8 cellular contexts compared by ENCODE assay signal in genomic region chr3:167691366-167691765, GRCh38. TPM values are rescaled to one million over a fixed set of nuclear protein-coding genes. Genes with fewer than 3 reads are reported as not detected.
DNase-seq lines count a peak whose midpoint lies in the region; ATAC-seq and TF ChIP-seq lines count a peak whose summit lies in the region.

No MANE protein-coding gene starts in this region.

- no peaks in the 10 kb centered on the region for H3K27me3 Mint-ChIP-seq in activated T-helper 1 cell treated with anti-CD3 and anti-CD28 coated beads, Interleukin-12 subunit alpha, Interleukin-12 subunit beta, Interleukin-2, Interleukin-4 antibody, amounts not matched to agents 30 ng/mL and 10 ng/mL and 1 ng/mL, durations not matched to agents 14 hours and 24 hours and 36 hours (ENCODE audit: insufficient read depth)

- peak overlapping the region; percentile 5 for H3K27ac Mint-ChIP-seq in activated T-helper 1 cell treated with anti-CD3 and anti-CD28 coated beads, Interleukin-12 subunit alpha, Interleukin-12 subunit beta, Interleukin-2, Interleukin-4 antibody, amounts not matched to agents 30 ng/mL and 10 ng/mL and 1 ng/mL, durations not matched to agents 14 hours and 24 hours and 36 hours

- H3K4me1 ChIP-seq in tibial nerve = no peaks in the 10 kb centered on the region
- H3K4me1 ChIP-seq in left lung = no peaks in the 10 kb centered on the region

- TF ChIP-seq EP300 in tibial nerve (IDR thresholded peaks at IDR 0.05) = no peak

- peaks cover 26% of the 10 kb centered on the region for H3K36me3 Mint-ChIP-seq in activated T-helper 1 cell treated with anti-CD3 and anti-CD28 coated beads, Interleukin-12 subunit alpha, Interleukin-12 subunit beta, Interleukin-2, Interleukin-4 antibody, amounts not matched to agents 30 ng/mL and 10 ng/mL and 1 ng/mL, durations not matched to agents 14 hours and 24 hours and 36 hours (ENCODE audit: low read depth)

- TF ChIP-seq CTCF in coronary artery (IDR thresholded peaks at IDR 0.05) = no peak
- TF ChIP-seq CTCF in tibial nerve (IDR thresholded peaks at IDR 0.05) = no peak
- TF ChIP-seq CTCF in left lung (IDR thresholded peaks at IDR 0.05) = no peak

- no peaks in the 10 kb centered on the region for H3K9me3 Mint-ChIP-seq in activated T-helper 1 cell treated with anti-CD3 and anti-CD28 coated beads, Interleukin-12 subunit alpha, Interleukin-12 subunit beta, Interleukin-2, Interleukin-4 antibody, amounts not matched to agents 30 ng/mL and 10 ng/mL and 1 ng/mL, durations not matched to agents 14 hours and 24 hours and 36 hours

- peak; percentile 21 for DNase-seq in CMK (ENCODE audit: low read depth)
- peak; percentile 22 for DNase-seq in activated T-helper 1 cell treated with anti-CD3 and anti-CD28 coated beads, Interleukin-12 subunit alpha, Interleukin-12 subunit beta, Interleukin-2, Interleukin-4 antibody, amounts not matched to agents 30 ng/mL and 10 ng/mL and 1 ng/mL, durations not matched to agents 14 hours and 24 hours and 36 hours (ENCODE audit: low spot score)
- no peak for DNase-seq in coronary artery (ENCODE audit: low spot score)
- DNase-seq in tibial nerve (ENCODE audit: low spot score in 2 of 2) = no peak
- no peak for DNase-seq in globus pallidus (ENCODE audit: low spot score)
- DNase-seq in left lung = no peak

- peaks cover 0 to 55% (median 0%) of the 10 kb centered on the region in 3 donors for H3K36me3 ChIP-seq in tibial nerve
- peaks cover 0 to 57% of the 10 kb centered on the region in 2 donors for H3K36me3 ChIP-seq in left lung

- H3K27ac ChIP-seq in coronary artery (no peak overlapping the region), tibial nerve (no peak overlapping the region), left lung (no peak overlapping the region)

- intact Hi-C loops in activated T-helper 1 cell treated with anti-CD3 and anti-CD28 coated beads, Interleukin-12 subunit alpha, Interleukin-12 subunit beta, Interleukin-2, Interleukin-4 antibody, amounts not matched to agents 30 ng/mL and 10 ng/mL and 1 ng/mL, durations not matched to agents 14 hours and 24 hours and 36 hours (cut with micrococcal nuclease) = loop anchor here (1.0 to 5.0 kb wide), 2 partner anchors 44 to 406 kb away; partner anchors contain the start of genes GOLIM4 and SERPINI1
- intact Hi-C loops in left lung (cut with DNase I) = no loop called here

- ATAC-seq in GM19467 (IDR thresholded peaks at IDR 0.05; ENCODE audit: unreplicated experiment) = peak; percentile 100
- ATAC-seq in HG03460 (IDR thresholded peaks at IDR 0.05; ENCODE audit: unreplicated experiment) = peak; percentile 100
- ATAC-seq in left lung = no peak

- H3K4me1 Mint-ChIP-seq in activated T-helper 1 cell treated with anti-CD3 and anti-CD28 coated beads, Interleukin-12 subunit alpha, Interleukin-12 subunit beta, Interleukin-2, Interleukin-4 antibody, amounts not matched to agents 30 ng/mL and 10 ng/mL and 1 ng/mL, durations not matched to agents 14 hours and 24 hours and 36 hours (ENCODE audit: low read depth) = peaks cover 27% of the 10 kb centered on the region

- H3K4me3 ChIP-seq in coronary artery (no peak overlapping the region), tibial nerve (no peak overlapping the region), left lung (no peak overlapping the region)

- H3K9me3 ChIP-seq in tibial nerve = no peaks in the 10 kb centered on the region
- no peaks in the 10 kb centered on the region for H3K9me3 ChIP-seq in left lung

- peak overlapping the region; percentile 0 for H3K4me3 Mint-ChIP-seq in activated T-helper 1 cell treated with anti-CD3 and anti-CD28 coated beads, Interleukin-12 subunit alpha, Interleukin-12 subunit beta, Interleukin-2, Interleukin-4 antibody, amounts not matched to agents 30 ng/mL and 10 ng/mL and 1 ng/mL, durations not matched to agents 14 hours and 24 hours and 36 hours

- 62 to 71% methylated on average over 3 of the region's 3 CpGs for WGBS in tibial nerve, 2 donors

- no peak for TF ChIP-seq POLR2A in tibial nerve (IDR thresholded peaks at IDR 0.05)

- no peaks in the 10 kb centered on the region for H3K27me3 ChIP-seq in tibial nerve
- H3K27me3 ChIP-seq in left lung = no peaks in the 10 kb centered on the region

RNA-seq across cellular contexts. Expression of gene WDR49, which starts 37.6 kb away (rescaled TPM):
- total RNA-seq in activated T-helper 1 cell treated with anti-CD3 and anti-CD28 coated beads, Interleukin-12 subunit alpha, Interleukin-12 subunit beta, Interleukin-2, Interleukin-4 antibody, amounts not matched to agents 30 ng/mL and 10 ng/mL and 1 ng/mL, durations not matched to agents 14 hours and 24 hours and 36 hours = not detected in 2 replicates
- total RNA-seq in tibial nerve (1 to 10 TPM in 2 of 4 donors, under 1 TPM in 1, not detected in 1; 0.44 to 2.9 (median 1.3) TPM), left lung (1 to 10 TPM; 1.0 to 6.0 TPM)

RNA-seq across cellular contexts. Expression of gene PDCD10, which starts 43.3 kb away (rescaled TPM):
- total RNA-seq in activated T-helper 1 cell treated with anti-CD3 and anti-CD28 coated beads, Interleukin-12 subunit alpha, Interleukin-12 subunit beta, Interleukin-2, Interleukin-4 antibody, amounts not matched to agents 30 ng/mL and 10 ng/mL and 1 ng/mL, durations not matched to agents 14 hours and 24 hours and 36 hours = 66.2 and 74.5 TPM in 2 replicates
- 10 to 100 TPM; 62.1 to 69.9 (median 69.2) TPM for total RNA-seq in tibial nerve
- total RNA-seq in left lung = 10 to 100 TPM; 45.0 to 56.1 TPM

RNA-seq across cellular contexts. Expression of gene SERPINI1, which starts 44.2 kb away (rescaled TPM):
- total RNA-seq in activated T-helper 1 cell treated with anti-CD3 and anti-CD28 coated beads, Interleukin-12 subunit alpha, Interleukin-12 subunit beta, Interleukin-2, Interleukin-4 antibody, amounts not matched to agents 30 ng/mL and 10 ng/mL and 1 ng/mL, durations not matched to agents 14 hours and 24 hours and 36 hours = 0.70 and 0.71 TPM in 2 replicates
- total RNA-seq in tibial nerve (10 to 100 TPM in 1 of 4 donors, 1 to 10 TPM in 3; 1.2 to 15.5 (median 3.8) TPM), left lung (1 to 10 TPM; 6.1 to 7.3 TPM)

Comparison
In these comparisons a context has a peak if more than half of its experiments do, and no peak if none do; other contexts are left out.
1. DNase-seq: peak in CMK (single experiment) and activated T-helper 1 cell treated with anti-CD3 and anti-CD28 coated beads, Interleukin-12 subunit alpha, Interleukin-12 subunit beta, Interleukin-2, Interleukin-4 antibody, amounts not matched to agents 30 ng/mL and 10 ng/mL and 1 ng/mL, durations not matched to agents 14 hours and 24 hours and 36 hours (single experiment); none in coronary artery (single experiment), tibial nerve (0 of 2), globus pallidus (single experiment) and left lung (0 of 2).